ENCODE assay signal across 2 cellular contexts in genomic region chr11:31824791-31825452, GRCh38.
TF ChIP-seq lines count a peak whose summit lies in the region.

No MANE protein-coding gene starts in this region.

TF ChIP-seq in endothelial cell of umbilical vein, 7 proteins besides CTCF, POLR2A, EP300 and RAD21 (continued from another document):
- peak; percentile 99 for TF ChIP-seq EZH2 (IDR thresholded peaks at IDR 0.05; ENCODE audit: borderline replicate concordance, low read depth, low read length, severe bottlenecking)
TF ChIP-seq in endothelial cell of umbilical vein: peak in this region for 1.

TF ChIP-seq in neural cell, 6 proteins besides CTCF, POLR2A, EP300 and RAD21 (continued from another document):
- TF ChIP-seq REST (IDR thresholded peaks at IDR 0.05; ENCODE audit: borderline replicate concordance): no peak
- TF ChIP-seq EZH2 (IDR thresholded peaks at IDR 0.05; ENCODE audit: borderline replicate concordance, insufficient read depth, low read length, poor library complexity, severe bottlenecking): peak; percentile 88
- no peak for TF ChIP-seq POLR2AphosphoS5 (IDR thresholded peaks at IDR 0.05)
